Comparison of ENCODE assay signal across 13 cellular contexts in genomic region chr16:11972128-11972527, GRCh38. TPM values are rescaled to one million over a fixed set of nuclear protein-coding genes. Genes with fewer than 3 reads are reported as not detected.
A peak's percentile ranks its signal among the peaks of the same experiment; 100 is the strongest.
DNase-seq lines count a peak whose midpoint lies in the region; ATAC-seq, FAIRE-seq and TF ChIP-seq lines count a peak whose summit lies in the region.
"Had no signal": no experiment of that assay in that cellular context is flagged by ENCODE, and none has a peak within 500 bp of the region (broad histone marks: within the 10 kb centered on the region; RNA-seq: fewer than 3 reads in every experiment).

No MANE protein-coding gene starts in this region.

- H3K9ac ChIP-seq in keratinocyte (ENCODE audit: control insufficient read depth, extremely low read depth, insufficient read depth, low read length): no peak overlapping the region

- no peak overlapping the region for H3K27ac Mint-ChIP-seq in CD8-positive, alpha-beta memory T cell

- FAIRE-seq in keratinocyte (lab: Jason Lieb, UNC): no peak

- POLR2A ChIA-PET in CD8-positive, alpha-beta memory T cell (lab: Charles Lee): no interaction called here

- H3K27me3 ChIP-seq in RWPE2 (ENCODE audit: insufficient read depth, poor library complexity, severe bottlenecking) (no peaks in the 10 kb centered on the region), keratinocyte (ENCODE audit: control insufficient read depth, extremely low read depth, insufficient read depth, low read length) (no peaks in the 10 kb centered on the region)
- no peaks in the 10 kb centered on the region for H3K27me3 ChIP-seq in CD8-positive, alpha-beta memory T cell (ENCODE audit: insufficient read depth, low read length, poor library complexity, severe bottlenecking)
- H3K27me3 ChIP-seq: ascending aorta, sigmoid colon had no signal

- no peaks in the 10 kb centered on the region for H3K9me3 ChIP-seq in RWPE2 (ENCODE audit: severe bottlenecking)
- H3K9me3 ChIP-seq in keratinocyte (ENCODE audit: control insufficient read depth, low read depth, low read length): no peaks in the 10 kb centered on the region
- H3K9me3 ChIP-seq in CD8-positive, alpha-beta memory T cell (ENCODE audit: low read length): no peaks in the 10 kb centered on the region
- H3K9me3 ChIP-seq: ascending aorta, sigmoid colon had no signal

- DNase-seq in ACHN: peak; percentile 64
- no peak for DNase-seq in RWPE2 (ENCODE audit: low spot score)
- DNase-seq in keratinocyte (ENCODE audit: low read depth, low spot score): no peak
- no peak for DNase-seq in NCI-H2107 treated with DMSO at 0.1 percent for 48 hours (lab: John Stamatoyannopoulos, UW; ENCODE audit: unreplicated experiment)
- no peak for DNase-seq in GM13976 (ENCODE audit: low spot score)
- DNase-seq in CD8-positive, alpha-beta memory T cell: no peak
- DNase-seq: NCI-H1930, sigmoid colon had no signal

- ATAC-seq in RWPE2 (ENCODE audit: low read depth): no peak
- ATAC-seq in HG03520 (IDR thresholded peaks at IDR 0.05; ENCODE audit: unreplicated experiment): no peak

- H3K27ac ChIP-seq in RWPE2 (ENCODE audit: poor library complexity, severe bottlenecking) (no peak overlapping the region), keratinocyte (ENCODE audit: control insufficient read depth, insufficient read depth, low read length) (no peak overlapping the region)
- H3K27ac ChIP-seq in CD8-positive, alpha-beta memory T cell (ENCODE audit: low read depth, low read length): no peak overlapping the region
- H3K27ac ChIP-seq: ascending aorta, sigmoid colon had no signal

- no peaks in the 10 kb centered on the region for H3K9me1 ChIP-seq in keratinocyte (ENCODE audit: control insufficient read depth, extremely low read depth, insufficient read depth, low read length)

- H3K4me3 ChIP-seq in RWPE2 (ENCODE audit: severe bottlenecking) (no peak overlapping the region), keratinocyte (ENCODE audit: control insufficient read depth in 2 of 3, extremely low read depth in 1 of 3, insufficient read depth in 2 of 3, low read depth in 1 of 3, low read length in 3 of 3) (no peak overlapping the region)
- H3K4me3 ChIP-seq in CD8-positive, alpha-beta memory T cell (ENCODE audit: low read length): no peak overlapping the region
- H3K4me3 ChIP-seq: ascending aorta, sigmoid colon had no signal

- H3K36me3 Mint-ChIP-seq in CD8-positive, alpha-beta memory T cell: peaks cover 0 to 8% (median 0%) of the 10 kb centered on the region in 3 donors

- CTCF ChIA-PET in CD8-positive, alpha-beta memory T cell (lab: Charles Lee): interaction anchor here (1.1 kb wide), 1 partner anchor 96 kb away, joined by 4 read pairs; no protein-coding TSS in a partner anchor

- H3K4me1 ChIP-seq in RWPE2 (ENCODE audit: insufficient read depth, poor library complexity, severe bottlenecking) (peaks cover 6% of the 10 kb centered on the region), keratinocyte (ENCODE audit: control insufficient read depth, extremely low read depth, insufficient read depth, low read length) (peaks cover 1% of the 10 kb centered on the region)
- peaks cover 12% of the 10 kb centered on the region for H3K4me1 ChIP-seq in CD8-positive, alpha-beta memory T cell (ENCODE audit: insufficient read depth, low read length)

- peaks cover 12 to 17% (median 17%) of the 10 kb centered on the region in 3 donors for H3K4me1 Mint-ChIP-seq in CD8-positive, alpha-beta memory T cell

- H3K79me2 ChIP-seq in keratinocyte (ENCODE audit: control insufficient read depth, insufficient read depth, low read length): peaks cover 3% of the 10 kb centered on the region

- no peak overlapping the region for H2AFZ ChIP-seq in keratinocyte (ENCODE audit: control insufficient read depth, low read length)

- H3K9me3 Mint-ChIP-seq in CD8-positive, alpha-beta memory T cell: no peaks in the 10 kb centered on the region

- in situ Hi-C loops in ACHN (cut with HindIII; ENCODE audit: low pct_ligation_motif_present, low pct_unique_long_range_greater_than_20kb, low sequenced_read_pairs): no loop called here
- in situ Hi-C loops in GM13976 (cut with MboI; ENCODE audit: low sequenced_read_pairs, unreplicated experiment): no loop called here

- H4K20me1 ChIP-seq in keratinocyte (ENCODE audit: control insufficient read depth, extremely low read depth, insufficient read depth, low read length): no peaks in the 10 kb centered on the region

- peaks cover 0 to 7% of the 10 kb centered on the region in 2 donors for H3K27me3 Mint-ChIP-seq in CD8-positive, alpha-beta memory T cell

- H3K4me2 ChIP-seq in keratinocyte (ENCODE audit: control insufficient read depth, extremely low read depth, insufficient read depth, low read depth, low read length): no peak overlapping the region

- dilution Hi-C loops in keratinocyte (cut with MboI; ENCODE audit: extremely low pct_ligation_motif_present, low sequenced_read_pairs): no loop called here

- H3K4me3 Mint-ChIP-seq in CD8-positive, alpha-beta memory T cell: peak overlapping the region in 1 of 7 donors; percentile 68

- TF ChIP-seq CTCF in GM12873 (IDR thresholded peaks at IDR 0.05; ENCODE audit: insufficient read depth, low read depth, low read length, missing control alignments) (peak; percentile 26), RWPE2 (IDR thresholded peaks at IDR 0.05; ENCODE audit: poor library complexity, severe bottlenecking) (peak; percentile 47), keratinocyte (optimal IDR thresholded peaks at IDR 0.05 in 1 of 3, IDR thresholded peaks at IDR 0.05 in 1 of 3, conservative IDR thresholded peaks at IDR 0.05 in 1 of 3; ENCODE audit: extremely low read depth in 1 of 3, insufficient read depth in 2 of 3, low read length in 3 of 3) (peak in 2 of 3 experiments; percentile 4 to 17), GM13976 (IDR thresholded peaks at IDR 0.05; ENCODE audit: borderline replicate concordance, control extremely low read depth, extremely low read depth, insufficient read depth, missing control alignments) (no peak)

- H3K36me3 ChIP-seq in RWPE2 (ENCODE audit: low read depth): no peaks in the 10 kb centered on the region
- peaks cover 0 to 2% of the 10 kb centered on the region in 2 experiments for H3K36me3 ChIP-seq in keratinocyte (ENCODE audit: control insufficient read depth in 2 of 2, extremely low read depth in 1 of 2, insufficient read depth in 2 of 2, low read length in 2 of 2)
- no peaks in the 10 kb centered on the region for H3K36me3 ChIP-seq in CD8-positive, alpha-beta memory T cell (ENCODE audit: insufficient read depth, low read length)
- H3K36me3 ChIP-seq: sigmoid colon had no signal

RNA-seq across cellular contexts. Expression of gene SNX29, which starts 4.4 kb away (rescaled TPM):
- polyA plus RNA-seq in keratinocyte: 9.6 to 17.5 TPM (median 11.3 TPM) in 3 replicates
- polyA plus RNA-seq in keratinocyte (2011; ENCODE audit: low read depth): 6.9 TPM
- 9.3 and 9.6 TPM in 2 replicates for polyA plus RNA-seq in keratinocyte (2011; cell fraction: cytosol; rRNA removed)
- polyA plus RNA-seq in keratinocyte (2011; cell fraction: nucleus; rRNA removed): 16.4 and 18.3 TPM in 2 replicates
- 5.3 and 13.7 TPM in 2 replicates for polyA plus RNA-seq in keratinocyte (2012; ENCODE audit: low replicate concordance)
- polyA minus RNA-seq in keratinocyte: 28.2 to 66.1 TPM (median 43.5 TPM) in 3 replicates
- polyA minus RNA-seq in keratinocyte (2011; cell fraction: cytosol; rRNA and poly(A)+ RNA removed): 16.3 TPM
- polyA minus RNA-seq in keratinocyte (2011; cell fraction: nucleus; rRNA and poly(A)+ RNA removed): 23.1 and 39.7 TPM in 2 replicates
- total RNA-seq in CD8-positive, alpha-beta memory T cell: 10 to 100 TPM; 12.0 to 14.4 TPM
- 12.4 TPM for polyA plus RNA-seq in CD8-positive, alpha-beta memory T cell

RNA-seq across cellular contexts. Expression of gene TNFRSF17, which starts 7.1 kb away (rescaled TPM):
- polyA plus RNA-seq in keratinocyte: 0.13 TPM in 1 of 3 replicates, not detected in the others
- polyA plus RNA-seq in keratinocyte (2011; ENCODE audit: low read depth): not detected
- not detected in 2 replicates for polyA plus RNA-seq in keratinocyte (2011; cell fraction: cytosol; rRNA removed)
- polyA plus RNA-seq in keratinocyte (2011; cell fraction: nucleus; rRNA removed): not detected in 2 replicates
- polyA plus RNA-seq in keratinocyte (2012; ENCODE audit: low replicate concordance): not detected in 2 replicates
- polyA minus RNA-seq in keratinocyte: not detected in 3 replicates
- polyA minus RNA-seq in keratinocyte (2011; cell fraction: cytosol; rRNA and poly(A)+ RNA removed): not detected
- not detected in 2 replicates for polyA minus RNA-seq in keratinocyte (2011; cell fraction: nucleus; rRNA and poly(A)+ RNA removed)
- total RNA-seq in CD8-positive, alpha-beta memory T cell: not detected
- not detected for polyA plus RNA-seq in CD8-positive, alpha-beta memory T cell
- total RNA-seq: activated CD8-positive, alpha-beta memory T cell treated with anti-CD3 and anti-CD28 coated beads for 36 hours; ascending aorta; lung microvascular endothelial cell; sigmoid colon had no signal

RNA-seq across cellular contexts. Expression of gene NPIPB2, which starts 30.3 kb away (rescaled TPM):
- polyA plus RNA-seq in keratinocyte: 3.6 to 5.5 TPM (median 5.0 TPM) in 3 replicates
- polyA plus RNA-seq in keratinocyte (2011; ENCODE audit: low read depth): 7.2 TPM
- polyA plus RNA-seq in keratinocyte (2011; cell fraction: cytosol; rRNA removed): 1.3 and 1.7 TPM in 2 replicates
- polyA plus RNA-seq in keratinocyte (2011; cell fraction: nucleus; rRNA removed): 42.5 and 50.0 TPM in 2 replicates
- 2.3 and 7.9 TPM in 2 replicates for polyA plus RNA-seq in keratinocyte (2012; ENCODE audit: low replicate concordance)
- 1.1 to 29.3 TPM (median 18.8 TPM) in 3 replicates for polyA minus RNA-seq in keratinocyte
- polyA minus RNA-seq in keratinocyte (2011; cell fraction: cytosol; rRNA and poly(A)+ RNA removed): not detected
- 7.1 and 20.6 TPM in 2 replicates for polyA minus RNA-seq in keratinocyte (2011; cell fraction: nucleus; rRNA and poly(A)+ RNA removed)
- 1 to 10 TPM; 9.4 to 9.7 TPM for total RNA-seq in CD8-positive, alpha-beta memory T cell
- 1.3 TPM for polyA plus RNA-seq in CD8-positive, alpha-beta memory T cell

RNA-seq across cellular contexts. Expression of gene GSPT1, which starts 56.4 kb away (rescaled TPM):
- polyA plus RNA-seq in keratinocyte: 94.4 to 163 TPM (median 118 TPM) in 3 replicates
- 188 TPM for polyA plus RNA-seq in keratinocyte (2011; ENCODE audit: low read depth)
- 120 and 233 TPM in 2 replicates for polyA plus RNA-seq in keratinocyte (2011; cell fraction: cytosol; rRNA removed)
- 111 and 139 TPM in 2 replicates for polyA plus RNA-seq in keratinocyte (2011; cell fraction: nucleus; rRNA removed)
- polyA plus RNA-seq in keratinocyte (2012; ENCODE audit: low replicate concordance): 110 and 128 TPM in 2 replicates
- 28.5 to 139 TPM (median 74.4 TPM) in 3 replicates for polyA minus RNA-seq in keratinocyte
- 93.8 TPM for polyA minus RNA-seq in keratinocyte (2011; cell fraction: cytosol; rRNA and poly(A)+ RNA removed)
- polyA minus RNA-seq in keratinocyte (2011; cell fraction: nucleus; rRNA and poly(A)+ RNA removed): 56.8 and 94.7 TPM in 2 replicates
- 100 to 1,000 TPM; 228 to 237 TPM for total RNA-seq in CD8-positive, alpha-beta memory T cell
- 90.8 TPM for polyA plus RNA-seq in CD8-positive, alpha-beta memory T cell
